ENCODE assay signal across 8 cellular contexts in genomic region chr17:40303009-40303657, GRCh38. TPM values are rescaled to one million over a fixed set of nuclear protein-coding genes. Genes with fewer than 3 reads are reported as not detected.
A peak's percentile ranks its signal among the peaks of the same experiment; 100 is the strongest.
DNase-seq lines count a peak whose midpoint lies in the region; ATAC-seq and TF ChIP-seq lines count a peak whose summit lies in the region.

No MANE protein-coding gene starts in this region.

- H3K27ac Mint-ChIP-seq in activated CD8-positive, alpha-beta T cell treated with anti-CD3 and anti-CD28 coated beads for 36 hours: no peak overlapping the region

- no peaks in the 10 kb centered on the region for H3K9me3 ChIP-seq in prostate gland

- H3K27ac ChIP-seq in prostate gland: no peak overlapping the region

- intact Hi-C loops in activated CD8-positive, alpha-beta T cell treated with anti-CD3 and anti-CD28 coated beads for 36 hours (cut with micrococcal nuclease): loop anchor here (2.0 kb wide), 1 partner anchor 52 kb away; no protein-coding TSS in a partner anchor
- intact Hi-C loops in prostate gland (cut with DNase I): loop anchor here (1.0 kb wide), 1 partner anchor 52 kb away; no protein-coding TSS in a partner anchor

- H3K36me3 ChIP-seq in prostate gland: no peaks in the 10 kb centered on the region

- POLR2A ChIA-PET in activated CD8-positive, alpha-beta T cell treated with anti-CD3 and anti-CD28 coated beads for 36 hours (lab: Charles Lee): interaction anchor here (0.7 to 13.3 kb wide), 15 partner anchors 9 to 198 kb away, joined by 3 to 184 read pairs (median 4); partner anchors contain the start of gene CDC6

- TF ChIP-seq CTCF in GM12872 (IDR thresholded peaks at IDR 0.05; ENCODE audit: insufficient read depth, low read depth, low read length) (peak; percentile 70), prostate gland (IDR thresholded peaks at IDR 0.05) (peak; percentile 61 to 91 (median 83))
- peak; percentile 76 for TF ChIP-seq CTCF in activated CD8-positive, alpha-beta T cell treated with anti-CD3 and anti-CD28 coated beads for 36 hours (IDR thresholded peaks at IDR 0.05)

- no peak overlapping the region for H3K4me3 ChIP-seq in prostate gland

- CTCF ChIA-PET in activated CD8-positive, alpha-beta T cell treated with anti-CD3 and anti-CD28 coated beads for 36 hours (lab: Charles Lee): interaction anchor here (0.8 to 42.0 kb wide), 21 partner anchors 9 to 231 kb away, joined by 3 to 780 read pairs (median 4); partner anchors contain the start of genes CDC6 and GJD3

- H3K27me3 Mint-ChIP-seq in activated CD8-positive, alpha-beta T cell treated with anti-CD3 and anti-CD28 coated beads for 36 hours: no peaks in the 10 kb centered on the region

- DNase-seq in Ammon's horn (ENCODE audit: low spot score): peak; percentile 76
- peak; percentile 55 for DNase-seq in NCI-H446 treated with DMSO at 0.1 percent for 48 hours (lab: John Stamatoyannopoulos, UW)
- DNase-seq in activated CD8-positive, alpha-beta T cell treated with anti-CD3 and anti-CD28 coated beads for 36 hours: peak; percentile 63
- peak; percentile 68 for DNase-seq in germinal center (ENCODE audit: low spot score)
- DNase-seq in prostate gland (ENCODE audit: low spot score): no peak

- peaks cover 18% of the 10 kb centered on the region for H3K4me1 ChIP-seq in prostate gland (replicated peaks)

- H3K9me3 Mint-ChIP-seq in activated CD8-positive, alpha-beta T cell treated with anti-CD3 and anti-CD28 coated beads for 36 hours: no peaks in the 10 kb centered on the region

- 34% methylated on average over 4 of the region's 4 CpGs for WGBS in prostate gland

- no peak for TF ChIP-seq POLR2A in prostate gland (IDR thresholded peaks at IDR 0.05)

- no peak overlapping the region for H3K4me3 Mint-ChIP-seq in activated CD8-positive, alpha-beta T cell treated with anti-CD3 and anti-CD28 coated beads for 36 hours

- H3K36me3 Mint-ChIP-seq in activated CD8-positive, alpha-beta T cell treated with anti-CD3 and anti-CD28 coated beads for 36 hours (ENCODE audit: low read depth): peaks cover 56% of the 10 kb centered on the region

- ATAC-seq in activated CD8-positive, alpha-beta T cell treated with anti-CD3 and anti-CD28 coated beads for 36 hours: peak; percentile 59
- no peak for ATAC-seq in GM21717 (IDR thresholded peaks at IDR 0.05; ENCODE audit: unreplicated experiment)
- no peak for ATAC-seq in HG02763 (IDR thresholded peaks at IDR 0.05; ENCODE audit: unreplicated experiment)

- no peaks in the 10 kb centered on the region for H3K27me3 ChIP-seq in prostate gland (replicated peaks; ENCODE audit: insufficient read depth)

- peaks cover 28% of the 10 kb centered on the region for H3K4me1 Mint-ChIP-seq in activated CD8-positive, alpha-beta T cell treated with anti-CD3 and anti-CD28 coated beads for 36 hours (ENCODE audit: low read depth)

RNA-seq across cellular contexts. Expression of gene RARA, which starts 5.8 kb away (rescaled TPM):
- 10 to 100 TPM; 34.7 to 36.2 TPM for total RNA-seq in activated CD8-positive, alpha-beta T cell treated with anti-CD3 and anti-CD28 coated beads for 36 hours
- total RNA-seq in prostate gland: 10 to 100 TPM; 24.4 to 70.6 TPM

RNA-seq across cellular contexts. Expression of gene CDC6, which starts 15.5 kb away (rescaled TPM):
- 100 to 1,000 TPM; 110 to 118 TPM for total RNA-seq in activated CD8-positive, alpha-beta T cell treated with anti-CD3 and anti-CD28 coated beads for 36 hours
- total RNA-seq in prostate gland: 10 to 100 TPM in 1 of 2 donors, 1 to 10 TPM in 1; 2.1 to 10.3 TPM

Comparison
In these comparisons a context has a peak if more than half of its experiments do, and no peak if none do; other contexts are left out.
1. RNA of gene CDC6, which starts 15.5 kb away (total RNA-seq): 110 to 118 TPM in activated CD8-positive, alpha-beta T cell treated with anti-CD3 and anti-CD28 coated beads for 36 hours; 2.1 to 10.3 TPM in prostate gland; every median in the first group is over 4 times any median in the second.
2. Peak in every context shown above with its lines, with median percentiles within 50 percentile points of each other: CTCF ChIP-seq.